In the genomic region with DNA sequence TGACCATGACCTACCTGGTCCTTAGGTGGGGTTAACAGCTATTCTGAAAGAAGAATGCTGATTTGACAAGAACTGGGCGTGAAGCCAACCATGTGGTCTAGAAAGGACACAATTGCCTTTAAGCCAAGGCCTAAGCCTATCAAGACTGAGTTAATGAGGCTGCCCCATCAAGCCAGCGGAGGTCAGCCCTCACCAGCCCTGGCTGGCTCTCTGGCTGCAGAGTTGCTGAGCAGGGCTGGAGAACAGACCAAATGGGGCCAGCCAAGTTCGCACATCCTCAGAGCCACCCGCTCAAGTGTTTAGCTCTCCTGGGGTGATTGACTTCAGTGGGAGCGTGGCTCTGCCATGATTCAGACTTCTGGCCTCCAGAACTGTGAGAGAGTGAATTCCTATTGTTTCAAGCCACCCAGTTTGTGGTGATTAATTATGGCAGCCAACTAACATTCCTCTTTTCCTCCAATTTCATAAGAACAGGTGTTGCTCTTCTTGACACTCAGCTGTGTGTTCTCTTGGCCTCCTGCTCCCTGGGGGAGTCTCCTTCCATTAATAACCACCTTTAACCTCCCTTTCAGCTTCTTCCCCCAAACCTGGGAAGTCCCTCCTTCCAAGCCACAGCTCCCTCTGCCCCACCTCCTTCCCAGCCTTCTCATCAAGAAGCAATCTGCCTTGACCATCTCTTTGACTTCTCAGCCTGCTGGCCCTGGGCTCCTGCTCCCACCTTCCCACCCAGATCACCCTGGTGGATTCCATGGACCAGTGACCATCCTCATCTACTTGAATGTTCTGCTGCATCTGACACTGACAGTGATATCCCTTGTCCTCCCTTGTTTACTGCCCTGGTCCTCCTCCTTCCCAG, we compare ENCODE assay signal across 19 cellular contexts. TPM values are rescaled to one million over a fixed set of nuclear protein-coding genes. Genes with fewer than 3 reads are reported as not detected.
DNase-seq lines count a peak whose midpoint lies in the region; ATAC-seq and TF ChIP-seq lines count a peak whose summit lies in the region.
"Had no signal": no experiment of that assay in that cellular context is flagged by ENCODE, and none has a peak within 500 bp of the region (broad histone marks: within the 10 kb centered on the region; RNA-seq: fewer than 3 reads in every experiment).

No MANE protein-coding gene starts in this region.

- no peaks in the 10 kb centered on the region for H3K9me3 ChIP-seq in tibial nerve
- H3K9me3 ChIP-seq: neutrophil, Peyer's patch, right lobe of liver had no signal

- H3K36me3 ChIP-seq in tibial nerve = no peaks in the 10 kb centered on the region
- H3K36me3 ChIP-seq: neutrophil, Peyer's patch, right lobe of liver, WERI-Rb-1 had no signal

- H3K36me3 Mint-ChIP-seq in activated CD8-positive, alpha-beta T cell treated with anti-CD3 and anti-CD28 coated beads, Interleukin-2, amount 10 ng/mL, durations not matched to agents 7 days and 5 days (ENCODE audit: low read depth) = no peaks in the 10 kb centered on the region

- no peak for TF ChIP-seq CTCF in AG10803 (conservative IDR thresholded peaks at IDR 0.05; ENCODE audit: low read length)
- peak; percentile 65 for TF ChIP-seq CTCF in LNCaP clone FGC (IDR thresholded peaks at IDR 0.05; ENCODE audit: control insufficient read depth, extremely low read depth, insufficient read depth)
- no peak for TF ChIP-seq CTCF in tibial nerve (IDR thresholded peaks at IDR 0.05)

- no peaks in the 10 kb centered on the region for H3K27me3 ChIP-seq in tibial nerve
- H3K27me3 ChIP-seq: Peyer's patch, right lobe of liver had no signal

- H3K27ac Mint-ChIP-seq in activated CD8-positive, alpha-beta T cell treated with anti-CD3 and anti-CD28 coated beads, Interleukin-2, amount 10 ng/mL, durations not matched to agents 7 days and 5 days = no peak overlapping the region
- H3K27ac Mint-ChIP-seq: activated CD8-positive, alpha-beta T cell treated with anti-CD3 and anti-CD28 coated beads for 36 hours had no signal

- ATAC-seq in HG03045 (IDR thresholded peaks at IDR 0.05; ENCODE audit: unreplicated experiment) (no peak), HG02588 (IDR thresholded peaks at IDR 0.05; ENCODE audit: unreplicated experiment) (no peak)
- no peak for ATAC-seq in activated CD8-positive, alpha-beta T cell treated with anti-CD3 and anti-CD28 coated beads, Interleukin-2, amount 10 ng/mL, durations not matched to agents 7 days and 5 days
- ATAC-seq: activated CD8-positive, alpha-beta T cell treated with anti-CD3 and anti-CD28 coated beads for 36 hours had no signal

- H3K4me3 ChIP-seq in AG10803 (ENCODE audit: low read length) (no peak overlapping the region), LNCaP clone FGC (ENCODE audit: low read depth, low read length) (no peak overlapping the region), tibial nerve (no peak overlapping the region)
- H3K4me3 ChIP-seq: Peyer's patch, right lobe of liver had no signal

- peak in 1 of 2 donors; percentile 37 for TF ChIP-seq EP300 in tibial nerve (IDR thresholded peaks at IDR 0.05)

- POLR2A ChIA-PET in activated CD8-positive, alpha-beta T cell treated with anti-CD3 and anti-CD28 coated beads, Interleukin-2, amount 10 ng/mL, durations not matched to agents 7 days and 5 days (lab: Charles Lee) = no interaction called here

- no peaks in the 10 kb centered on the region for H3K27me3 Mint-ChIP-seq in activated CD8-positive, alpha-beta T cell treated with anti-CD3 and anti-CD28 coated beads, Interleukin-2, amount 10 ng/mL, durations not matched to agents 7 days and 5 days (ENCODE audit: low read depth)

- WGBS in tibial nerve, 2 donors = 73 to 79% methylated on average over 4 to 5 of the region's 5 CpGs

- H3K4me1 Mint-ChIP-seq in activated CD8-positive, alpha-beta T cell treated with anti-CD3 and anti-CD28 coated beads, Interleukin-2, amount 10 ng/mL, durations not matched to agents 7 days and 5 days (ENCODE audit: low read depth) = no peaks in the 10 kb centered on the region

- H3K27ac ChIP-seq in tibial nerve = no peak overlapping the region
- H3K27ac ChIP-seq: epithelial cell of prostate, neutrophil, Peyer's patch, WERI-Rb-1 had no signal

- no peak overlapping the region for H3K4me3 Mint-ChIP-seq in activated CD8-positive, alpha-beta T cell treated with anti-CD3 and anti-CD28 coated beads, Interleukin-2, amount 10 ng/mL, durations not matched to agents 7 days and 5 days
- H3K4me3 Mint-ChIP-seq: activated CD8-positive, alpha-beta T cell treated with anti-CD3 and anti-CD28 coated beads for 36 hours had no signal

- H3K4me1 ChIP-seq in tibial nerve = peaks cover 0 to 29% (median 18%) of the 10 kb centered on the region in 4 donors
- H3K4me1 ChIP-seq: Peyer's patch had no signal

- DNase-seq in AG10803 (ENCODE audit: low read depth) (peak; percentile 87), LNCaP clone FGC (ENCODE audit: low read depth) (peak; percentile 47), dermis blood vessel endothelial cell (peak; percentile 21), mesenteric fat pad (ENCODE audit: low spot score) (peak; percentile 75), tibial nerve (ENCODE audit: low spot score in 2 of 2) (no peak)
- DNase-seq in activated CD8-positive, alpha-beta T cell treated with anti-CD3 and anti-CD28 coated beads, Interleukin-2, amount 10 ng/mL, durations not matched to agents 7 days and 5 days = no peak
- DNase-seq: activated CD8-positive, alpha-beta T cell treated with anti-CD3 and anti-CD28 coated beads for 36 hours; cortex of kidney; midbrain; NCI-H2081; NCI-H526; right lobe of liver; stimulated activated CD4-positive, alpha-beta T cell treated with anti-CD3 and anti-CD28 coated beads, Interleukin-2, amount 100 ng/mL, for 48 hours; WERI-Rb-1 had no signal

- CTCF ChIA-PET in activated CD8-positive, alpha-beta T cell treated with anti-CD3 and anti-CD28 coated beads, Interleukin-2, amount 10 ng/mL, durations not matched to agents 7 days and 5 days (lab: Charles Lee) = no interaction called here

- no peaks in the 10 kb centered on the region for H3K9me3 Mint-ChIP-seq in activated CD8-positive, alpha-beta T cell treated with anti-CD3 and anti-CD28 coated beads, Interleukin-2, amount 10 ng/mL, durations not matched to agents 7 days and 5 days (ENCODE audit: insufficient read depth)
- H3K9me3 Mint-ChIP-seq: activated CD8-positive, alpha-beta T cell treated with anti-CD3 and anti-CD28 coated beads for 36 hours had no signal

- no peak for TF ChIP-seq POLR2A in tibial nerve (IDR thresholded peaks at IDR 0.05)

RNA-seq across cellular contexts. Expression of a gene that starts 5.3 kb away (rescaled TPM):
- 0.17 and 0.33 TPM in 2 replicates for total RNA-seq in dermis blood vessel endothelial cell
- total RNA-seq in mesenteric fat pad = 0.48 TPM
- not detected for total RNA-seq in activated CD8-positive, alpha-beta T cell treated with anti-CD3 and anti-CD28 coated beads, Interleukin-2, amount 10 ng/mL, durations not matched to agents 7 days and 5 days
- 10 to 100 TPM in 2 of 4 donors, 1 to 10 TPM in 2; 6.5 to 28.0 (median 10.2) TPM for total RNA-seq in tibial nerve
- total RNA-seq: activated CD8-positive, alpha-beta T cell treated with anti-CD3 and anti-CD28 coated beads for 36 hours; Peyer's patch had no signal

RNA-seq across cellular contexts. Expression of a gene that starts 14.7 kb away (rescaled TPM):
- not detected in 2 replicates for total RNA-seq in dermis blood vessel endothelial cell
- total RNA-seq in mesenteric fat pad = not detected
- total RNA-seq in activated CD8-positive, alpha-beta T cell treated with anti-CD3 and anti-CD28 coated beads, Interleukin-2, amount 10 ng/mL, durations not matched to agents 7 days and 5 days = not detected
- total RNA-seq in tibial nerve = not detected
- total RNA-seq: activated CD8-positive, alpha-beta T cell treated with anti-CD3 and anti-CD28 coated beads for 36 hours; Peyer's patch had no signal

RNA-seq across cellular contexts. Expression of a gene that starts 36.2 kb away (rescaled TPM):
- 0.05 and 0.17 TPM in 2 replicates for total RNA-seq in dermis blood vessel endothelial cell
- total RNA-seq in mesenteric fat pad = 139 TPM
- total RNA-seq in activated CD8-positive, alpha-beta T cell treated with anti-CD3 and anti-CD28 coated beads, Interleukin-2, amount 10 ng/mL, durations not matched to agents 7 days and 5 days = not detected
- total RNA-seq in tibial nerve = 100 to 1,000 TPM in 2 of 4 donors, 10 to 100 TPM in 2; 85.0 to 339 (median 171) TPM
- total RNA-seq: activated CD8-positive, alpha-beta T cell treated with anti-CD3 and anti-CD28 coated beads for 36 hours had no signal

Comparison
In these comparisons a context has a peak if more than half of its experiments do, and no peak if none do; other contexts are left out.
1. DNase-seq: peak in AG10803 (single experiment), LNCaP clone FGC (single experiment), dermis blood vessel endothelial cell (single experiment) and mesenteric fat pad (single experiment); none in activated CD8-positive, alpha-beta T cell treated with anti-CD3 and anti-CD28 coated beads, Interleukin-2, amount 10 ng/mL, durations not matched to agents 7 days and 5 days (single experiment) and tibial nerve (0 of 2).
2. RNA of a gene that starts 36.2 kb away (total RNA-seq): 85.0 to 339 TPM in tibial nerve and 139 TPM in mesenteric fat pad (single experiment); 0.05 to 0.17 TPM in dermis blood vessel endothelial cell and not detected in activated CD8-positive, alpha-beta T cell treated with anti-CD3 and anti-CD28 coated beads, Interleukin-2, amount 10 ng/mL, durations not matched to agents 7 days and 5 days; every median in the first group is over 10 times any median in the second.